8 cellular contexts compared by ENCODE assay signal in the genomic region with DNA sequence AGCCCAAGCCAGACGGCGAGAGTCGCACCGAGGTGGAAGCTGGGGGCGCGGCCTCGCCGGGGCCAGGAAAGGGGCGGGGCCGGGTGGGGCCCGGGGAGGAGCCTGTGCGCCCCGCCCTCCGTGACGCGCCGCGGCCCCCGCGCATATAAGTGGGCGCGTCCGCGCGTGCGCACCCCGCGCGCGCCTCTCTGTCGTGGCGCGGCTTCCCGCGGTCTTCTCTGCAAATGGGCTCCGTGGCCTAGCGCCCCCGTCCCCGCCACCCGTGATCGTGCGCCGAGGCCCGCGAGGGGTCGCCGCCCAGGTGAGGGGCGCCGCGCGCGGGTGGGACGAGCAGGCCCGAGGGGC.
DNase-seq lines count a peak whose midpoint lies in the region; ATAC-seq and TF ChIP-seq lines count a peak whose summit lies in the region.

A gene with protein sequence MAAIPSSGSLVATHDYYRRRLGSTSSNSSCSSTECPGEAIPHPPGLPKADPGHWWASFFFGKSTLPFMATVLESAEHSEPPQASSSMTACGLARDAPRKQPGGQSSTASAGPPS (plus strand): TSS at position 172 of the 345 bp plus-strand sequence. CDS start 544 bp downstream, outside the sequence.

- peak within 1 kb of the TSS; percentile 82 for H3K4me3 ChIP-seq in choroid plexus epithelial cell (ENCODE audit: low read depth, low read length)

- peak within 1 kb of the TSS; percentile 93 for H3K27ac ChIP-seq in layer of hippocampus (ENCODE audit: low read depth, low read length)

- peak; percentile 65 for ATAC-seq in HG02852 (IDR thresholded peaks at IDR 0.05; ENCODE audit: unreplicated experiment)

- TF ChIP-seq CTCF in choroid plexus epithelial cell (conservative IDR thresholded peaks at IDR 0.05; ENCODE audit: low read depth, low read length), result no peak

- DNase-seq in NCI-H2081 (lab: John Stamatoyannopoulos, UW) (peak; percentile 62 to 82), NCI-H2081 treated with DMSO at 0.1 percent for 48 hours (lab: John Stamatoyannopoulos, UW) (no peak), NCI-H2196 (lab: John Stamatoyannopoulos, UW; ENCODE audit: unreplicated experiment) (peak; percentile 81), choroid plexus epithelial cell (ENCODE audit: low read depth) (peak; percentile 84)
- peak; percentile 75 to 78 for DNase-seq in activated CD4-positive, alpha-beta T cell treated with anti-CD3 and anti-CD28 coated beads for 24 hours (ENCODE audit: low read depth in 2 of 2)
- peak; percentile 68 to 76 for DNase-seq in stimulated activated CD4-positive, alpha-beta T cell treated with anti-CD3 and anti-CD28 coated beads, Interleukin-15, amount 100 ng/mL, for 48 hours (ENCODE audit: low read depth in 2 of 2)

- H3K27me3 ChIP-seq in layer of hippocampus (ENCODE audit: control insufficient read depth, insufficient read depth, low read length), result no peaks in the 10 kb centered on the region
